ENCODE assay signal across 1 cellular context in genomic region chr15:41940441-41940857, GRCh38.
TF ChIP-seq lines count a peak whose summit lies in the region.

No MANE protein-coding gene starts in this region.

TF ChIP-seq in GM23338, 12 proteins besides CTCF, POLR2A, EP300 and RAD21 (continued from another document):
- TF ChIP-seq REST (IDR thresholded peaks at IDR 0.05; ENCODE audit: unreplicated experiment) (no peak), POLR2AphosphoS5 (IDR thresholded peaks at IDR 0.05; ENCODE audit: low read depth) (no peak), ZNF331 (CRISPR knock-in tag; IDR thresholded peaks at IDR 0.05; ENCODE audit: low read depth) (no peak), ZNF114 (CRISPR knock-in tag; IDR thresholded peaks at IDR 0.05) (no peak), CREB1 (CRISPR knock-in tag; IDR thresholded peaks at IDR 0.05; ENCODE audit: low read depth) (no peak), NANOG (IDR thresholded peaks at IDR 0.05; ENCODE audit: borderline replicate concordance) (no peak), JUNB (IDR thresholded peaks at IDR 0.05; ENCODE audit: unreplicated experiment) (no peak)
